Comparison of ENCODE assay signal across 13 cellular contexts in the genomic region with DNA sequence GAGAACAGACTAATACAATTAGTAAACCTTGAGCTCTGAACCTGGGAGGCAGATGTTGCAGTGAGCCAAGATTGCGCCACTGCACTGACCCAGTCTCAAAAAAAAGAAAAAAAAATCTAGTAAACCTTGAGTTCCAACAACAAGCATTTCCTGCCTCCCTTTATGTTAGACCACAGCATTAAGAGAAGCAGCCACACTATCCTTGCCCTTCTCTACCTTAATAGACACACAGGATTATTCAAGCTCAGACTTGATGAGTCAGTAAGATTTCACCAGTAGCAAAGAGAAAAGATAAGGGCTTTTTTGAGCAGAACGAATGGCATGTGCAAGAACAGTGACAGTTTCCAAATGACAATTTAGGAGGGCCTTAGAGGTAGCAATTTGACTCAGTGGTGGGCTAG. TPM values are rescaled to one million over a fixed set of nuclear protein-coding genes. Genes with fewer than 3 reads are reported as not detected.
A peak's percentile ranks its signal among the peaks of the same experiment; 100 is the strongest.
DNase-seq lines count a peak whose midpoint lies in the region; ATAC-seq and TF ChIP-seq lines count a peak whose summit lies in the region.
"Had no signal": no experiment of that assay in that cellular context is flagged by ENCODE, and none has a peak within 500 bp of the region (broad histone marks: within the 10 kb centered on the region; RNA-seq: fewer than 3 reads in every experiment).

No MANE protein-coding gene starts in this region.

- POLR2A ChIA-PET in BJ (lab: Charles Lee): interaction anchor here (1.2 kb wide), 1 partner anchor 19 kb away, joined by 6 read pairs; no protein-coding TSS in a partner anchor
- POLR2A ChIA-PET in Caco-2 (lab: Charles Lee): no interaction called here

- H3K9me2 ChIP-seq in GM23338 (ENCODE audit: insufficient read depth): no peaks in the 10 kb centered on the region

- H3K27ac Mint-ChIP-seq in GM23338 (peak overlapping the region; percentile 95; the same call in 1 of the 2 replicates), Caco-2 (ENCODE audit: unreplicated experiment) (no peak overlapping the region)
- no peak overlapping the region for H3K27ac Mint-ChIP-seq in activated naive CD8-positive, alpha-beta T cell treated with anti-CD3 and anti-CD28 coated beads, Interleukin-2, amount 50 U/mL, for 24 hours
- H3K27ac Mint-ChIP-seq: activated naive CD8-positive, alpha-beta T cell; CD4-positive, alpha-beta T cell had no signal

- H2BK5ac ChIP-seq in mesenchymal stem cell (ENCODE audit: low read depth, low read length, poor library complexity, severe bottlenecking): no peak overlapping the region

- H2AFZ ChIP-seq in GM23338 (no peak overlapping the region), mesenchymal stem cell (ENCODE audit: low read depth, low read length) (no peak overlapping the region)
- H2AFZ ChIP-seq: PC-9 had no signal

- H4K91ac ChIP-seq in mesenchymal stem cell (ENCODE audit: low read length): no peak overlapping the region

- intact Hi-C loops in Caco-2 (cut with micrococcal nuclease; ENCODE audit: unreplicated experiment): no loop called here

- H3K27me3 Mint-ChIP-seq in GM23338 (ENCODE audit: insufficient read depth, low read depth, poor library complexity) (peaks cover 6% of the 10 kb centered on the region), Caco-2 (ENCODE audit: insufficient read depth, unreplicated experiment) (no peaks in the 10 kb centered on the region)
- no peaks in the 10 kb centered on the region for H3K27me3 Mint-ChIP-seq in activated naive CD8-positive, alpha-beta T cell treated with anti-CD3 and anti-CD28 coated beads, Interleukin-2, amount 50 U/mL, for 24 hours
- H3K27me3 Mint-ChIP-seq: activated naive CD8-positive, alpha-beta T cell; CD4-positive, alpha-beta T cell had no signal

- H4K8ac ChIP-seq in mesenchymal stem cell (ENCODE audit: low read length): no peak overlapping the region

- H3K9me3 Mint-ChIP-seq in GM23338 (peaks cover 16% of the 10 kb centered on the region), Caco-2 (ENCODE audit: unreplicated experiment) (no peaks in the 10 kb centered on the region)
- peaks cover 11% of the 10 kb centered on the region for H3K9me3 Mint-ChIP-seq in activated naive CD8-positive, alpha-beta T cell treated with anti-CD3 and anti-CD28 coated beads, Interleukin-2, amount 50 U/mL, for 24 hours
- H3K9me3 Mint-ChIP-seq: CD4-positive, alpha-beta T cell had no signal

- H3K23ac ChIP-seq in mesenchymal stem cell (ENCODE audit: low read length in 2 of 2): no peak overlapping the region

- H3K27me3 ChIP-seq in BJ (ENCODE audit: control insufficient read depth, insufficient read depth, low read length): no peaks in the 10 kb centered on the region
- no peaks in the 10 kb centered on the region for H3K27me3 ChIP-seq in GM23338 (ENCODE audit: insufficient read depth)
- H3K27me3 ChIP-seq in mesenchymal stem cell (ENCODE audit: control insufficient read depth in 1 of 2, insufficient read depth in 1 of 2, low read length in 2 of 2): no peaks in the 10 kb centered on the region
- H3K27me3 ChIP-seq in Caco-2 (replicated peaks; ENCODE audit: control insufficient read depth, insufficient read depth, low read length): no peaks in the 10 kb centered on the region

- H3K18ac ChIP-seq in mesenchymal stem cell (ENCODE audit: low read depth in 1 of 2, low read length in 2 of 2): no peak overlapping the region

- H2BK12ac ChIP-seq in mesenchymal stem cell (ENCODE audit: low read length in 2 of 2): no peak overlapping the region

- H3K4me1 Mint-ChIP-seq in GM23338 (peaks cover 49% of the 10 kb centered on the region), Caco-2 (ENCODE audit: low read depth, unreplicated experiment) (peaks cover 29% of the 10 kb centered on the region)
- peaks cover 22% of the 10 kb centered on the region for H3K4me1 Mint-ChIP-seq in activated naive CD8-positive, alpha-beta T cell treated with anti-CD3 and anti-CD28 coated beads, Interleukin-2, amount 50 U/mL, for 24 hours

- H3K79me2 ChIP-seq in GM23338 (replicated peaks; ENCODE audit: insufficient read depth): no peaks in the 10 kb centered on the region

- H3K9me3 ChIP-seq in mesenchymal stem cell (ENCODE audit: control insufficient read depth, low read length): no peaks in the 10 kb centered on the region
- H3K9me3 ChIP-seq in Caco-2: peaks cover 4% of the 10 kb centered on the region; the same call in 1 of the 2 replicates

- peak overlapping the region; percentile 87 for H3K27ac ChIP-seq in GM23338 (ENCODE audit: low read depth)
- peak overlapping the region; percentile 100 for H3K27ac ChIP-seq in mesenchymal stem cell (ENCODE audit: low read length, poor library complexity, severe bottlenecking)
- H3K27ac ChIP-seq: KMS-11, PC-9 had no signal

- peaks cover 20% of the 10 kb centered on the region; the same call in 2 of the 3 replicates for H3K36me3 Mint-ChIP-seq in GM23338 (ENCODE audit: low read depth)
- peaks cover 13% of the 10 kb centered on the region for H3K36me3 Mint-ChIP-seq in activated naive CD8-positive, alpha-beta T cell treated with anti-CD3 and anti-CD28 coated beads, Interleukin-2, amount 50 U/mL, for 24 hours (ENCODE audit: low read depth)
- H3K36me3 Mint-ChIP-seq in Caco-2 (ENCODE audit: insufficient read depth, unreplicated experiment): no peaks in the 10 kb centered on the region

- H2AK5ac ChIP-seq in mesenchymal stem cell (ENCODE audit: low read length, severe bottlenecking): peak overlapping the region; percentile 21

- no peak overlapping the region for H3K4ac ChIP-seq in mesenchymal stem cell (ENCODE audit: low read depth in 1 of 2, low read length in 2 of 2)

- no peak overlapping the region for H3K4me3 Mint-ChIP-seq in GM23338
- H3K4me3 Mint-ChIP-seq in activated naive CD8-positive, alpha-beta T cell treated with anti-CD3 and anti-CD28 coated beads, Interleukin-2, amount 50 U/mL, for 24 hours: no peak overlapping the region
- no peak overlapping the region for H3K4me3 Mint-ChIP-seq in Caco-2 (ENCODE audit: unreplicated experiment)
- H3K4me3 Mint-ChIP-seq: activated naive CD8-positive, alpha-beta T cell; CD4-positive, alpha-beta T cell had no signal

- no peak overlapping the region for H2BK120ac ChIP-seq in mesenchymal stem cell (ENCODE audit: low read depth, low read length)

- no peaks in the 10 kb centered on the region for H3K36me3 ChIP-seq in BJ (ENCODE audit: control insufficient read depth, insufficient read depth, low read length)
- H3K36me3 ChIP-seq in GM23338 (ENCODE audit: insufficient read depth): no peaks in the 10 kb centered on the region
- H3K36me3 ChIP-seq in mesenchymal stem cell (ENCODE audit: control insufficient read depth in 1 of 2, insufficient read depth in 2 of 2, low read depth in 1 of 2, low read length in 2 of 2): no peaks in the 10 kb centered on the region
- no peaks in the 10 kb centered on the region for H3K36me3 ChIP-seq in Caco-2 (ENCODE audit: control insufficient read depth, insufficient read depth, low read length)

- BruUV-seq in Caco-2 (replicated peaks; lab: Mats Ljungman, UMichigan): no TSS peak

- H3K4me2 ChIP-seq in GM23338 (peak overlapping the region; percentile 17; the same call in 1 of the 2 replicates), mesenchymal stem cell (ENCODE audit: low read length, poor library complexity, severe bottlenecking) (no peak overlapping the region)
- H3K4me2 ChIP-seq: KMS-11, PC-9 had no signal

- H3F3A ChIP-seq in GM23338 (replicated peaks; ENCODE audit: low read depth): peaks cover 6% of the 10 kb centered on the region; the same call in 1 of the 2 replicates

- DNase-seq in BJ (ENCODE audit: low read depth): peak; percentile 63
- DNase-seq in GM23338 (ENCODE audit: low spot score): no peak
- no peak for DNase-seq in activated naive CD8-positive, alpha-beta T cell treated with anti-CD3 and anti-CD28 coated beads, Interleukin-2, amount 50 U/mL, for 24 hours
- peak; percentile 56 for DNase-seq in mesenchymal stem cell
- DNase-seq in Caco-2: no peak
- no peak for DNase-seq in stimulated activated CD4-positive, alpha-beta T cell treated with anti-CD3 and anti-CD28 coated beads, Interleukin-1b, Interleukin-23, amount 100 ng/mL, for 48 hours
- DNase-seq in UCSD-AML1 (lab: John Stamatoyannopoulos, UW; ENCODE audit: unreplicated experiment): no peak
- DNase-seq: activated CD4-positive, alpha-beta T cell treated with anti-CD3 and anti-CD28 coated beads, Interleukin-2, amount 50 U/mL, for 1 hour; CD4-positive, alpha-beta T cell; islet precursor cell; PC-9 had no signal

- no peak overlapping the region for H3K4me3 ChIP-seq in BJ (ENCODE audit: low read depth, low read length)
- H3K4me3 ChIP-seq in GM23338: no peak overlapping the region
- H3K4me3 ChIP-seq in mesenchymal stem cell (ENCODE audit: insufficient read depth in 1 of 2, low read depth in 1 of 2, low read length in 2 of 2): no peak overlapping the region
- no peak overlapping the region for H3K4me3 ChIP-seq in Caco-2 (ENCODE audit: low read depth, low read length)
- H3K4me3 ChIP-seq: PC-9 had no signal

- H3K79me1 ChIP-seq in mesenchymal stem cell (replicated peaks; ENCODE audit: low read length, poor library complexity, severe bottlenecking): peaks cover 3% of the 10 kb centered on the region

- WGBS in mesenchymal stem cell: 72% methylated on average over 2 of the region's 2 CpGs

- H3K4me1 ChIP-seq in GM23338 (ENCODE audit: insufficient read depth) (peaks cover 34% of the 10 kb centered on the region), mesenchymal stem cell (ENCODE audit: control insufficient read depth, insufficient read depth, low read depth, low read length) (peaks cover 11% of the 10 kb centered on the region), Caco-2 (peaks cover 25% of the 10 kb centered on the region)

- no peak overlapping the region for H2BK15ac ChIP-seq in mesenchymal stem cell (ENCODE audit: low read depth, poor library complexity, severe bottlenecking)

- ATAC-seq in GM23338: no peak
- ATAC-seq in activated naive CD8-positive, alpha-beta T cell treated with anti-CD3 and anti-CD28 coated beads, Interleukin-2, amount 50 U/mL, for 24 hours: peak; percentile 68

- no peak overlapping the region for H3K9ac ChIP-seq in mesenchymal stem cell (ENCODE audit: low read length)
- H3K9ac ChIP-seq: KMS-11 had no signal

- TF ChIP-seq CTCF in BJ (IDR thresholded peaks at IDR 0.05; ENCODE audit: insufficient read depth, low read depth, low read length) (no peak), GM23338 (conservative IDR thresholded peaks at IDR 0.05; ENCODE audit: low read depth in 2 of 2) (no peak), Caco-2 (IDR thresholded peaks at IDR 0.05; ENCODE audit: insufficient read depth in 1 of 2, low read depth in 1 of 2, low read length in 1 of 2, severe bottlenecking in 1 of 2, unreplicated experiment in 1 of 2) (no peak)

- CTCF ChIA-PET in BJ (lab: Yijun Ruan, JAX) (interaction anchor here (0.6 to 2.3 kb wide), 4 partner anchors 12 to 284 kb away, joined by 3 to 13 read pairs (median 4); partner anchors contain the start of gene GLS), Caco-2 (lab: Charles Lee) (no interaction called here)

- no peaks in the 10 kb centered on the region for H4K20me1 ChIP-seq in GM23338 (replicated peaks; ENCODE audit: insufficient read depth)

- H3K14ac ChIP-seq in mesenchymal stem cell (ENCODE audit: low read length in 2 of 2): no peak overlapping the region

RNA-seq across cellular contexts. Expression of gene GLS, which starts 18.0 kb away (rescaled TPM):
- 132 and 372 TPM in 2 replicates for polyA plus RNA-seq in BJ (2011; rRNA removed)
- 342 and 344 TPM in 2 replicates for polyA minus RNA-seq in BJ (2011; rRNA and poly(A)+ RNA removed)
- total RNA-seq in GM23338 (2014; rRNA removed; shearing (Covaris generic)): 133 and 172 TPM in 2 replicates
- polyA plus RNA-seq in GM23338 (2016; fragmentation: Nextera tagmentation; extraction: Ambion mirVana): 38.1 and 43.2 TPM in 2 replicates
- 33.6 TPM for polyA plus RNA-seq in mesenchymal stem cell (2013, experiment 1 of 2)
- 34.7 TPM for polyA plus RNA-seq in mesenchymal stem cell (2013, experiment 2 of 2)
- 107 and 136 TPM in 2 replicates for total RNA-seq in Caco-2 (2022)

Comparison
In these comparisons a context has a peak if more than half of its experiments do, and no peak if none do; other contexts are left out.
1. DNase-seq: peak in BJ (single experiment) and mesenchymal stem cell (single experiment); none in GM23338 (single experiment), activated naive CD8-positive, alpha-beta T cell treated with anti-CD3 and anti-CD28 coated beads, Interleukin-2, amount 50 U/mL, for 24 hours (single experiment), Caco-2 (0 of 2), stimulated activated CD4-positive, alpha-beta T cell treated with anti-CD3 and anti-CD28 coated beads, Interleukin-1b, Interleukin-23, amount 100 ng/mL, for 48 hours (single experiment) and UCSD-AML1 (single experiment).